1 cellular context compared by ENCODE assay signal in the genomic region with DNA sequence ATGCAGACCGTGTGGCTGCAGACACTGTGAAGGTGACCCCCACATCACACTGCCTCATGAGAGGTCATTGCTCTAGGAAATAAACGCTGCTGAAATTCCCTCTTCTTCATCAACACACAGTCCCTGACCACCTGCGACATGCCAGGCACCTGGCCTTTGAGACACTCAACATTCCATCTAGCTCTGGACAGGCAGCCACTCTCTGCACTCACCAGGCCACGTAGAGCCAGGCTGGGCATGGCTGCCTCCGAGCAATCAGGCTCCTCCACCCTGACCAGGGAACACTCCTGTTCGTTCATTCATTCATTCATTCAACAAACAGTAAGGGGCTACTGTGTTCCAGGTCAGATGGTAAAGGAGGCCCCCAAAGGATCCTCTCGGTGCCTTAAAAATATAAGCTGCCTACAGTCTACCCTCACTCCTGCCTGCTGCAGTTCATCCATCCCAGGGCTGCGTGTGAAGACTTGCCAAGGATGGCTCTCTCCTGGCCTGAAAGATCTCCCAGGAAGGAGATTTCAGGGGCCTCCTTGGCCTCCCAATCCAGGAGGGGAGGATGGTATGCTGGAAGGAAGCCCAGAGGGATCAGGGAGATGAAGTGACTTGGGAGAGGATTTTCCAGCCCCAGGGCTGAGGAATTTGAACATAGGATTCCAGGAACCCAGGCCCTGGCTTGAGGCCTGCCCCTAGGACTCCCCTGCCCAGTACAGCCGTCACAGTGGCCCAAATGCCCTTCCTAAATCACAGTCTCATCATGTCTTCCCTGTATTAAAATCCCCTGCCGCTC.
TF ChIP-seq lines count a peak whose summit lies in the region.

No MANE protein-coding gene starts in this region.

TF ChIP-seq in IMR-90, 13 proteins besides CTCF, POLR2A, EP300 and RAD21 (continued from another document):
- TF ChIP-seq, protein P1, sequence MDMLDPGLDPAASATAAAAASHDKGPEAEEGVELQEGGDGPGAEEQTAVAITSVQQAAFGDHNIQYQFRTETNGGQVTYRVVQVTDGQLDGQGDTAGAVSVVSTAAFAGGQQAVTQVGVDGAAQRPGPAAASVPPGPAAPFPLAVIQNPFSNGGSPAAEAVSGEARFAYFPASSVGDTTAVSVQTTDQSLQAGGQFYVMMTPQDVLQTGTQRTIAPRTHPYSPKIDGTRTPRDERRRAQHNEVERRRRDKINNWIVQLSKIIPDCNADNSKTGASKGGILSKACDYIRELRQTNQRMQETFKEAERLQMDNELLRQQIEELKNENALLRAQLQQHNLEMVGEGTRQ (IDR thresholded peaks at IDR 0.05; ENCODE audit: low read depth, low read length): no peak
- TF ChIP-seq FOS (IDR thresholded peaks at IDR 0.05; ENCODE audit: low read depth, low read length) (no peak), RCOR1 (IDR thresholded peaks at IDR 0.05; ENCODE audit: insufficient replicate concordance, low read length) (no peak), MXI1 (IDR thresholded peaks at IDR 0.05; ENCODE audit: borderline replicate concordance, low read depth, low read length) (no peak), SMC3 (IDR thresholded peaks at IDR 0.05; ENCODE audit: low read depth, low read length) (no peak), RFX5 (IDR thresholded peaks at IDR 0.05; ENCODE audit: low read depth, low read length) (no peak), CHD1 (IDR thresholded peaks at IDR 0.05; ENCODE audit: low read depth, low read length) (no peak), MAZ (IDR thresholded peaks at IDR 0.05; ENCODE audit: borderline replicate concordance, low read depth, low read length) (no peak)
